ENCODE assay signal across 7 cellular contexts in genomic region chr20:21302645-21303060, GRCh38. TPM values are rescaled to one million over a fixed set of nuclear protein-coding genes. Genes with fewer than 3 reads are reported as not detected.
A peak's percentile ranks its signal among the peaks of the same experiment; 100 is the strongest.
DNase-seq lines count a peak whose midpoint lies in the region; ATAC-seq, FAIRE-seq and TF ChIP-seq lines count a peak whose summit lies in the region.

No MANE protein-coding gene starts in this region.

- H2BK5ac ChIP-seq in mesenchymal stem cell (ENCODE audit: low read depth, low read length, poor library complexity, severe bottlenecking): peak overlapping the region; percentile 86

- H3K14ac ChIP-seq in mesenchymal stem cell (ENCODE audit: low read length in 2 of 2): peak overlapping the region in 1 of 2 experiments; percentile 85

- H3K23ac ChIP-seq in mesenchymal stem cell (ENCODE audit: low read length in 2 of 2): peak overlapping the region in 1 of 2 experiments; percentile 70

- peak overlapping the region; percentile 100 for H4K8ac ChIP-seq in mesenchymal stem cell (ENCODE audit: low read length)

- peak overlapping the region; percentile 48 for H3K4me2 ChIP-seq in mesenchymal stem cell (ENCODE audit: low read length, poor library complexity, severe bottlenecking)

- no peak for TF ChIP-seq POLR2A in uterus (IDR thresholded peaks at IDR 0.05)

- ATAC-seq in GM19438 (IDR thresholded peaks at IDR 0.05; ENCODE audit: low read depth, unreplicated experiment) (peak; percentile 19), HG03095 (IDR thresholded peaks at IDR 0.05; ENCODE audit: unreplicated experiment) (no peak)

- H2BK12ac ChIP-seq in mesenchymal stem cell (ENCODE audit: low read length in 2 of 2): no peak overlapping the region

- H3K79me1 ChIP-seq in mesenchymal stem cell (replicated peaks; ENCODE audit: low read length, poor library complexity, severe bottlenecking): no peaks in the 10 kb centered on the region

- peak overlapping the region; percentile 95 for H3K4me3 ChIP-seq in HL-60 (replicated peaks; ENCODE audit: insufficient read depth, low read length)
- peak overlapping the region; percentile 69 for H3K4me3 ChIP-seq in bronchial epithelial cell (ENCODE audit: low read depth, low read length)
- peak overlapping the region; percentile 96 to 100 for H3K4me3 ChIP-seq in mesenchymal stem cell (ENCODE audit: insufficient read depth in 1 of 2, low read depth in 1 of 2, low read length in 2 of 2)
- peak overlapping the region; percentile 76 to 80 for H3K4me3 ChIP-seq in uterus

- H2AFZ ChIP-seq in mesenchymal stem cell (ENCODE audit: low read depth, low read length): no peak overlapping the region

- intact Hi-C loops in uterus (cut with DNase I; ENCODE audit: low total_unique reads): no loop called here

- DNase-seq in HL-60 (ENCODE audit: low read depth in 1 of 2, low spot score in 1 of 2) (no peak), bronchial epithelial cell (ENCODE audit: low read depth) (peak; percentile 15), mesenchymal stem cell (no peak), uterus (no peak), KG1 (lab: John Stamatoyannopoulos, UW) (no peak)

- 3% methylated on average over 9 of the region's 12 CpGs for WGBS in mesenchymal stem cell

- no peak overlapping the region for H2BK15ac ChIP-seq in mesenchymal stem cell (ENCODE audit: low read depth, poor library complexity, severe bottlenecking)

- H2AK5ac ChIP-seq in mesenchymal stem cell (ENCODE audit: low read length, severe bottlenecking): no peak overlapping the region

- TF ChIP-seq CTCF in HL-60 (IDR thresholded peaks at IDR 0.05; ENCODE audit: insufficient read depth, low read length) (no peak), bronchial epithelial cell (IDR thresholded peaks at IDR 0.05; ENCODE audit: insufficient read depth, low read length, severe bottlenecking) (no peak), uterus (IDR thresholded peaks at IDR 0.05) (no peak)

- H3K18ac ChIP-seq in mesenchymal stem cell (ENCODE audit: low read depth in 1 of 2, low read length in 2 of 2): peak overlapping the region; percentile 92 to 95

- H3K27ac ChIP-seq in HL-60 (replicated peaks) (peak overlapping the region; percentile 85), mesenchymal stem cell (ENCODE audit: low read length, poor library complexity, severe bottlenecking) (peak overlapping the region; percentile 41), uterus (peak overlapping the region; percentile 92 to 93)

- H2BK120ac ChIP-seq in mesenchymal stem cell (ENCODE audit: low read depth, low read length): peak overlapping the region; percentile 69

- H3K36me3 ChIP-seq in bronchial epithelial cell (ENCODE audit: control insufficient read depth, insufficient read depth, low read length): no peaks in the 10 kb centered on the region
- H3K36me3 ChIP-seq in mesenchymal stem cell (ENCODE audit: control insufficient read depth in 1 of 2, insufficient read depth in 2 of 2, low read depth in 1 of 2, low read length in 2 of 2): no peaks in the 10 kb centered on the region
- H3K36me3 ChIP-seq in uterus: no peaks in the 10 kb centered on the region

- peak overlapping the region; percentile 88 to 89 for H3K4ac ChIP-seq in mesenchymal stem cell (ENCODE audit: low read depth in 1 of 2, low read length in 2 of 2)

- H3K4me1 ChIP-seq in mesenchymal stem cell (ENCODE audit: control insufficient read depth, insufficient read depth, low read depth, low read length): peaks cover 2% of the 10 kb centered on the region
- peaks cover 0 to 11% of the 10 kb centered on the region in 2 donors for H3K4me1 ChIP-seq in uterus

- FAIRE-seq in bronchial epithelial cell (lab: Jason Lieb, UNC): no peak

- H3K9me3 ChIP-seq in mesenchymal stem cell (ENCODE audit: control insufficient read depth, low read length): no peaks in the 10 kb centered on the region
- H3K9me3 ChIP-seq in uterus: no peaks in the 10 kb centered on the region

- peak overlapping the region; percentile 14 for H4K91ac ChIP-seq in mesenchymal stem cell (ENCODE audit: low read length)

- peak overlapping the region; percentile 99 for H3K9ac ChIP-seq in mesenchymal stem cell (ENCODE audit: low read length)

- H3K27me3 ChIP-seq in HL-60 (ENCODE audit: insufficient read depth, poor library complexity, severe bottlenecking) (no peaks in the 10 kb centered on the region), bronchial epithelial cell (ENCODE audit: control insufficient read depth, insufficient read depth, low read length) (no peaks in the 10 kb centered on the region), mesenchymal stem cell (ENCODE audit: control insufficient read depth in 1 of 2, insufficient read depth in 1 of 2, low read length in 2 of 2) (peaks cover 0 to 10% of the 10 kb centered on the region in 2 experiments), uterus (no peaks in the 10 kb centered on the region)

RNA-seq across cellular contexts. Expression of gene XRN2, which starts 0.5 kb away (rescaled TPM):
- total RNA-seq in bronchial epithelial cell (63.0 and 78.2 TPM in 2 replicates), uterus (100 to 1,000 TPM in 1 of 4 donors, 10 to 100 TPM in 3; 32.6 to 100 (median 51.7) TPM)
- 61.9 TPM for polyA plus RNA-seq in mesenchymal stem cell (2013, experiment 1 of 2)
- 61.2 TPM for polyA plus RNA-seq in mesenchymal stem cell (2013, experiment 2 of 2)

Comparison
In these comparisons a context has a peak if more than half of its experiments do, and no peak if none do; other contexts are left out.
1. H3K27ac ChIP-seq: peak in every context shown above with its lines; median percentile 92 in uterus; 85 in HL-60; 41 in mesenchymal stem cell.